15 cellular contexts compared by ENCODE assay signal in the genomic region with DNA sequence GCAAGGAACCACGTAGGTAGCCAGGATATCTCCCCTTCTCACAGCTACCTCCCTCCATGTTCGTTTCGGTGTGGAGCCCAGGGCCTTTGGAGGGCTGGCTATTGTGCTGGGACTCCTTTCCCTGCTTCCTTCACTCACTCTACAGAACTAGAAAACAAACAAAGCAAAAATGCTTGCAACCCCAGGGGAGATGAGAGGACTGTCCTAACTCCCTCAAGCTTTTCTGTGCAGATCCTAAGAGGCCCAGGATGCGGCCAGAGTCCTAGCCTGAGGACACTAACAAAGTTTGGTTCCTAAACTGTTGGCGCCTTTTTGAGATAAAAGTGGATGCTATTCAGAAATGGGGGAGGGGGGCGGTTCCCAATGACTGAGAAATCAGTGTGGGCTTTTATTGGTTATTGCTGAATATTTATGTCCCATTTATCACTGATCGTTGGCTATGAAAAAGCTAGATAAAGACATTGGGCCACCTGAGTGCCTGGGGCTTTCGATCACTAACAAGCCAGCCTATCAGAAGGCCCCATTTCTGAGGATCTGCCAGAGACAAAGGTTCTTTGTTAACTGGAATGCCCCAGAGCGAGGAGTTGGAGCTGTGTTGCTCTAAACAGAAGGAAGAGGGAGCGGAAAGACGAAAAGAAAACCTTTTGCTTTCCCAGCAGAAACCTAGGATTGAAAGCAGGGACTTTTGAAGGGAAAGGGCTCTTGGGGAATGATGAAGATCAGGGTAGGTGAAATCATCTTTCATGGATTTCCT.
DNase-seq lines count a peak whose midpoint lies in the region; ATAC-seq and TF ChIP-seq lines count a peak whose summit lies in the region.
"Had no signal": no experiment of that assay in that cellular context is flagged by ENCODE, and none has a peak within 500 bp of the region (broad histone marks: within the 10 kb centered on the region; RNA-seq: fewer than 3 reads in every experiment).

No MANE protein-coding gene starts in this region.

- H3K4me1 Mint-ChIP-seq in naive B cell (peaks cover 45 to 83% (median 74%) of the 10 kb centered on the region in 3 donors), chondrocyte (ENCODE audit: low read depth) (peaks cover 16% of the 10 kb centered on the region)
- H3K4me1 Mint-ChIP-seq: activated naive CD4-positive, alpha-beta T cell treated with anti-CD3 and anti-CD28 coated beads, Interleukin-2, amount 50 U/mL, for 24 hours had no signal

- DNase-seq in NT2/D1 (ENCODE audit: low read depth, low spot score) (peak; percentile 47), foreskin melanocyte (peak; percentile 81), naive B cell (no peak), chondrocyte (ENCODE audit: low spot score) (no peak), SK-N-SH (no peak), DMS53 (lab: John Stamatoyannopoulos, UW) (no peak)
- DNase-seq: effector CD8-positive, alpha-beta T cell; kidney glomerular epithelial cell; NCI-H1694 treated with DMSO at 0.1 percent for 48 hours; NCI-H524; SW 1271 had no signal

- H3K27me3 Mint-ChIP-seq in naive B cell, result no peaks in the 10 kb centered on the region
- H3K27me3 Mint-ChIP-seq in chondrocyte (ENCODE audit: low read depth), result no peaks in the 10 kb centered on the region

- H3K36me3 ChIP-seq in BLaER1 (no peaks in the 10 kb centered on the region), NT2/D1 (ENCODE audit: insufficient read depth, insufficient read length, low read length) (no peaks in the 10 kb centered on the region), SK-N-SH (replicated peaks in 1 of 2; ENCODE audit: control insufficient read depth in 1 of 2, insufficient read depth in 2 of 2, low read length in 1 of 2) (no peaks in the 10 kb centered on the region)

- H3K4me1 ChIP-seq in BLaER1 (peaks cover 18% of the 10 kb centered on the region), NT2/D1 (ENCODE audit: insufficient read depth, insufficient read length) (no peaks in the 10 kb centered on the region), SK-N-SH (ENCODE audit: control insufficient read depth in 1 of 2, insufficient read depth in 2 of 2, low read depth in 1 of 2, low read length in 1 of 2) (no peaks in the 10 kb centered on the region; a peak in 1 of 4 replicates)

- peak overlapping the region in 4 of 6 donors; percentile 48 to 87 (median 78) for H3K27ac Mint-ChIP-seq in naive B cell
- no peak overlapping the region for H3K27ac Mint-ChIP-seq in chondrocyte (ENCODE audit: unreplicated experiment)
- H3K27ac Mint-ChIP-seq: activated naive CD4-positive, alpha-beta T cell treated with anti-CD3 and anti-CD28 coated beads, Interleukin-2, amount 50 U/mL, for 24 hours had no signal

- no peaks in the 10 kb centered on the region for H3F3A ChIP-seq in SK-N-SH (replicated peaks; ENCODE audit: insufficient read depth)

- 48% methylated on average over 11 of the region's 11 CpGs for WGBS in SK-N-SH (ENCODE audit: low lambda C conversion rate)

- H3K9me3 ChIP-seq in BLaER1 (no peaks in the 10 kb centered on the region), NT2/D1 (ENCODE audit: insufficient read depth, low read length) (no peaks in the 10 kb centered on the region), SK-N-SH (no peaks in the 10 kb centered on the region)

- CTCF ChIA-PET in SK-N-SH (lab: Yijun Ruan, JAX), result no interaction called here

- no peaks in the 10 kb centered on the region for H3K79me2 ChIP-seq in SK-N-SH (ENCODE audit: insufficient read depth)

- TF ChIP-seq EP300 in SK-N-SH (IDR thresholded peaks at IDR 0.05; ENCODE audit: borderline replicate concordance in 1 of 2, low read depth in 1 of 2, low read length in 1 of 2), result no peak

- no peaks in the 10 kb centered on the region for H3K9me2 ChIP-seq in SK-N-SH

- H3K9ac ChIP-seq in BLaER1 (no peak overlapping the region), NT2/D1 (ENCODE audit: insufficient read length, low read depth) (no peak overlapping the region), SK-N-SH (no peak overlapping the region)

- H3K4me2 ChIP-seq in BLaER1 (peak overlapping the region; percentile 61), SK-N-SH (no peak overlapping the region)

- TF ChIP-seq CTCF in chondrocyte (IDR thresholded peaks at IDR 0.05) (no peak), SK-N-SH (IDR thresholded peaks at IDR 0.05) (no peak)

- H3K9me3 Mint-ChIP-seq in naive B cell (peaks cover 0 to 1% (median 0%) of the 10 kb centered on the region in 7 donors), chondrocyte (ENCODE audit: low read depth) (no peaks in the 10 kb centered on the region)
- H3K9me3 Mint-ChIP-seq: activated naive CD4-positive, alpha-beta T cell treated with anti-CD3 and anti-CD28 coated beads, Interleukin-2, amount 50 U/mL, for 24 hours had no signal

- H3K4me3 ChIP-seq in BLaER1 (no peak overlapping the region), NT2/D1 (ENCODE audit: insufficient read length, low read depth) (no peak overlapping the region), SK-N-SH (ENCODE audit: low read depth in 2 of 2, low read length in 1 of 2) (no peak overlapping the region)

- H3K27me3 ChIP-seq in BLaER1, result no peaks in the 10 kb centered on the region
- H3K27me3 ChIP-seq in NT2/D1 (ENCODE audit: insufficient read depth, insufficient read length), result no peaks in the 10 kb centered on the region
- no peaks in the 10 kb centered on the region for H3K27me3 ChIP-seq in SK-N-SH (ENCODE audit: insufficient read depth)

- H3K27ac ChIP-seq in BLaER1, result peak overlapping the region; percentile 25
- H3K27ac ChIP-seq in SK-N-SH (ENCODE audit: low read depth in 2 of 2, low read length in 1 of 2), result no peak overlapping the region
- H3K27ac ChIP-seq: VCaP had no signal

- H3K4me3 Mint-ChIP-seq in naive B cell, result peak overlapping the region; percentile 25 to 88 (median 73)
- no peak overlapping the region for H3K4me3 Mint-ChIP-seq in chondrocyte (ENCODE audit: unreplicated experiment)
- H3K4me3 Mint-ChIP-seq: activated naive CD4-positive, alpha-beta T cell treated with anti-CD3 and anti-CD28 coated beads, Interleukin-2, amount 50 U/mL, for 24 hours had no signal

- H2AFZ ChIP-seq in SK-N-SH (ENCODE audit: low read depth), result no peak overlapping the region

- ATAC-seq in naive B cell (ENCODE audit: low read depth in 2 of 2) (no peak), HG02678 (IDR thresholded peaks at IDR 0.05; ENCODE audit: unreplicated experiment) (no peak)

- POLR2A ChIA-PET in SK-N-SH (lab: Yijun Ruan, JAX), result no interaction called here

- H4K20me1 ChIP-seq in BLaER1 (no peaks in the 10 kb centered on the region), SK-N-SH (ENCODE audit: insufficient read depth) (no peaks in the 10 kb centered on the region)

- TF ChIP-seq RAD21 in SK-N-SH (IDR thresholded peaks at IDR 0.05; ENCODE audit: low read length), result no peak

- H3K36me3 Mint-ChIP-seq in naive B cell (no peaks in the 10 kb centered on the region), chondrocyte (ENCODE audit: low read depth) (no peaks in the 10 kb centered on the region)
- H3K36me3 Mint-ChIP-seq: activated naive CD4-positive, alpha-beta T cell treated with anti-CD3 and anti-CD28 coated beads, Interleukin-2, amount 50 U/mL, for 24 hours had no signal

TF ChIP-seq in SK-N-SH, 30 proteins besides CTCF, POLR2A, EP300 and RAD21:
- TF ChIP-seq FOXM1 (IDR thresholded peaks at IDR 0.05; ENCODE audit: low read depth) (no peak), NRF1 (IDR thresholded peaks at IDR 0.05; ENCODE audit: low read depth, low read length) (no peak), FOXJ3 (CRISPR knock-in tag; IDR thresholded peaks at IDR 0.05) (no peak), FOSL2 (IDR thresholded peaks at IDR 0.05; ENCODE audit: borderline replicate concordance, low read depth) (no peak), SMC3 (IDR thresholded peaks at IDR 0.05; ENCODE audit: low read depth, low read length) (no peak), NFIC (IDR thresholded peaks at IDR 0.05; ENCODE audit: borderline replicate concordance) (no peak), MXI1 (IDR thresholded peaks at IDR 0.05; ENCODE audit: low read depth, low read length) (no peak), ELF1 (IDR thresholded peaks at IDR 0.05) (no peak), JUND (IDR thresholded peaks at IDR 0.05) (no peak), GATA2 (CRISPR knock-in tag; IDR thresholded peaks at IDR 0.05) (no peak)
- TF ChIP-seq, protein P1, sequence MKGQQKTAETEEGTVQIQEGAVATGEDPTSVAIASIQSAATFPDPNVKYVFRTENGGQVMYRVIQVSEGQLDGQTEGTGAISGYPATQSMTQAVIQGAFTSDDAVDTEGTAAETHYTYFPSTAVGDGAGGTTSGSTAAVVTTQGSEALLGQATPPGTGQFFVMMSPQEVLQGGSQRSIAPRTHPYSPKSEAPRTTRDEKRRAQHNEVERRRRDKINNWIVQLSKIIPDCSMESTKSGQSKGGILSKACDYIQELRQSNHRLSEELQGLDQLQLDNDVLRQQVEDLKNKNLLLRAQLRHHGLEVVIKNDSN (IDR thresholded peaks at IDR 0.05; ENCODE audit: borderline replicate concordance, low read depth), result no peak

Comparison
In these comparisons a context has a peak if more than half of its experiments do, and no peak if none do; other contexts are left out.
1. DNase-seq: peak in NT2/D1 (single experiment) and foreskin melanocyte (single experiment); none in naive B cell (single experiment), chondrocyte (single experiment), SK-N-SH (single experiment) and DMS53 (single experiment).